1 cellular context compared by ENCODE assay signal in the genomic region with DNA sequence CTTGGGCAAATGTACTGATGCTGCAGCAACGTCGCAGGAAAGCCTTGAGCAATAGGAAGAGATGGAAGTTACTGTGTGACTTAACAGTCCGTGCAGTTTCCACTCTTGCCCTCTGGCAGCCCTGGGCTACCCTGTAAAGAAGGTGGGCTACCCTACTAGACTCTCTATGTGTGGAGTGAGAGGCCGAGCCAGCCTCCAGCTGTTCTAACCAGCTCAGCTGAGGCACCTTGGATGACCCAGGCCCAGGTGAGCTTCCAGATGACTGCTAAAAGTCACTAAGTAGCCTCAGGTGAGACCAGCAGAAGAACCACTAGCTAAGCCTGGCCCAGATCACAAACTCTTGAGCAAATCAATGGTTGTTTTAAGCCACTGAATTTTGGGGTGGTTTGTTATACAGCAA.
TF ChIP-seq lines count a peak whose summit lies in the region.

No MANE protein-coding gene starts in this region.

TF ChIP-seq in HepG2, 621 proteins besides CTCF, POLR2A, EP300 and RAD21:
- TF ChIP-seq NR2F2 (IDR thresholded peaks at IDR 0.05; ENCODE audit: borderline replicate concordance, low read depth) (no peak), NFYC (CRISPR knock-in tag; IDR thresholded peaks at IDR 0.05) (no peak), SRY (CRISPR knock-in tag; IDR thresholded peaks at IDR 0.05) (no peak), ZNF570 (CRISPR knock-in tag; IDR thresholded peaks at IDR 0.05; ENCODE audit: borderline replicate concordance) (no peak)
